Comparison of ENCODE assay signal across 9 cellular contexts in the genomic region with DNA sequence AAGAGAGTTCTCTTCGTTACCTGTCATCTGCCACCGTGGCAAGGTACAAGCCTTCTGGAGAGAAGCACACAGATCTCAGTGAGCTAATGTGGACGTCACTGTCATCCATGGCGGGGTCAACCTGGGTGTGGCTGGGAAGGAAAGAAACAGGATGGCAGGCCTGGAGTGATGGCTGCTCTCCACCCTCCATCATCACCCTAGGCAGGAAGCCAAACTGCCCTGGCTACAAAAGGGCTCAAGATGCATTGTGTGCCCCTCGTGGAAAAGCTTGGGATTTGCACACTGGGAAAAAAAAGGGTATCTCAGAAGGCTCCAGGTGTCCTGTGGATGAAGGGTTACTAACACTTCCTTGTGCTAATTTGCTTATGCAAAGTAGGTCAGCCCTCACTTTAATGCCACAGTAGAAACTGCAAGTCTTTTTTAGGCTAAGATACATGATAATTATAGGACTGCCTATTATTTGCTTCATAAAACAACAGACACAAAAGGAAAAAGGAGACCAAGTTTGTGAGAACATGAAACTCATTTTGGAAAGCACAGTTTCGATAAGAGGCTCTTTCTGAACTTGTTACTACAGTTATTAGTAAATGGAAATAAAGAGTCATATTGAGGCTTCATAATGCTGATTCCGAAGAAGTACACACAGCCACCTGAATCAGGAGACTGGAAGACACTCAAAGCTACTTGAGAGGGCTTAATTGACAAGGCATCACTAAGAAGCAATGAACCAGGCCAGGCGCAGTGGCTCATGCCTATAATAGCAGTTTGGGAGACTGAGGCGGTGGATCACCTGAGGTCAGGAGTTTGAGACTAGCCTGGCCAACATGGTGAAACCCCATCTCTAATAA. TPM values are rescaled to one million over a fixed set of nuclear protein-coding genes. Genes with fewer than 3 reads are reported as not detected.
DNase-seq lines count a peak whose midpoint lies in the region; ATAC-seq and TF ChIP-seq lines count a peak whose summit lies in the region.
"Had no signal": no experiment of that assay in that cellular context is flagged by ENCODE, and none has a peak within 500 bp of the region (broad histone marks: within the 10 kb centered on the region; RNA-seq: fewer than 3 reads in every experiment).

No MANE protein-coding gene starts in this region.

- TF ChIP-seq POLR2A in spleen (IDR thresholded peaks at IDR 0.05), result no peak

- peaks cover 55% of the 10 kb centered on the region for H3K36me3 Mint-ChIP-seq in T-helper 1 cell treated with Interleukin-12 subunit alpha and Interleukin-12 subunit beta and Interleukin-4 antibody, amounts not matched to agents 30 μg/mL and 1 μg/mL, for 36 hours (ENCODE audit: low read depth)

- no peaks in the 10 kb centered on the region for H3K9me3 Mint-ChIP-seq in T-helper 1 cell treated with Interleukin-12 subunit alpha and Interleukin-12 subunit beta and Interleukin-4 antibody, amounts not matched to agents 30 μg/mL and 1 μg/mL, for 36 hours

- peak overlapping the region; percentile 70 for H3K27ac Mint-ChIP-seq in T-helper 1 cell treated with Interleukin-12 subunit alpha and Interleukin-12 subunit beta and Interleukin-4 antibody, amounts not matched to agents 30 μg/mL and 1 μg/mL, for 36 hours

- no peak overlapping the region for H3K4me3 Mint-ChIP-seq in T-helper 1 cell treated with Interleukin-12 subunit alpha and Interleukin-12 subunit beta and Interleukin-4 antibody, amounts not matched to agents 30 μg/mL and 1 μg/mL, for 36 hours

- peak overlapping the region; percentile 52 for H3K4me2 ChIP-seq in DOHH2 (ENCODE audit: low read length)

- H3K27me3 ChIP-seq in DOHH2 (ENCODE audit: control insufficient read depth, low read length) (no peaks in the 10 kb centered on the region), right cardiac atrium (ENCODE audit: control insufficient read depth, insufficient read depth) (no peaks in the 10 kb centered on the region), spleen (replicated peaks in 1 of 7) (no peaks in the 10 kb centered on the region)

- no peaks in the 10 kb centered on the region for H3K27me3 Mint-ChIP-seq in T-helper 1 cell treated with Interleukin-12 subunit alpha and Interleukin-12 subunit beta and Interleukin-4 antibody, amounts not matched to agents 30 μg/mL and 1 μg/mL, for 36 hours (ENCODE audit: low read depth)

- intact Hi-C loops in right cardiac atrium (cut with DNase I), result no loop called here
- intact Hi-C loops in spleen (cut with DNase I; ENCODE audit: low total_unique reads), result no loop called here

- no peaks in the 10 kb centered on the region for H3K9me2 ChIP-seq in DOHH2 (replicated peaks; ENCODE audit: control insufficient read depth, low read length)

- no peak overlapping the region for H3K27ac ChIP-seq in DOHH2 (ENCODE audit: low read depth, low read length)
- H3K27ac ChIP-seq in right cardiac atrium (ENCODE audit: low read length), result no peak overlapping the region
- peak overlapping the region in 1 of 8 donors; percentile 4 for H3K27ac ChIP-seq in spleen

- WGBS in right cardiac atrium, result 84% methylated on average over 9 of the region's 9 CpGs
- 65 to 80% (median 77%) methylated on average over 9 of the region's 9 CpGs for WGBS in spleen, 5 donors

- H3F3A ChIP-seq in DOHH2 (ENCODE audit: control insufficient read depth, insufficient read depth), result peaks cover 5% of the 10 kb centered on the region; the same call in 1 of the 2 replicates

- H3K9me3 ChIP-seq in DOHH2 (ENCODE audit: control insufficient read depth, insufficient read depth, low read length) (no peaks in the 10 kb centered on the region), right cardiac atrium (ENCODE audit: control insufficient read depth, low read length) (no peaks in the 10 kb centered on the region), spleen (no peaks in the 10 kb centered on the region)

- ATAC-seq in GM19023 (IDR thresholded peaks at IDR 0.05; ENCODE audit: unreplicated experiment) (peak; percentile 74), HG03066 (IDR thresholded peaks at IDR 0.05; ENCODE audit: low read depth, unreplicated experiment) (peak; percentile 90), right cardiac atrium (peak; percentile 15 to 56)

- H3K36me3 ChIP-seq in DOHH2 (ENCODE audit: control insufficient read depth, low read length), result peaks cover 41% of the 10 kb centered on the region
- peaks cover 0 to 100% (median 95%) of the 10 kb centered on the region in 6 donors for H3K36me3 ChIP-seq in spleen

- peaks cover 6% of the 10 kb centered on the region; the same call in 1 of the 2 replicates for H4K20me1 ChIP-seq in DOHH2 (ENCODE audit: control insufficient read depth, insufficient read depth, low read depth, low read length)

- H3K4me3 ChIP-seq in DOHH2 (ENCODE audit: low read length), result peak overlapping the region; percentile 24
- no peak overlapping the region for H3K4me3 ChIP-seq in right cardiac atrium (ENCODE audit: low read length)
- no peak overlapping the region for H3K4me3 ChIP-seq in spleen
- H3K4me3 ChIP-seq: lung had no signal

- H3K79me2 ChIP-seq in DOHH2 (ENCODE audit: control insufficient read depth, low read length), result no peaks in the 10 kb centered on the region

- TF ChIP-seq CTCF in DOHH2 (IDR thresholded peaks at IDR 0.05; ENCODE audit: low read depth, low read length, poor library complexity, severe bottlenecking) (peak; percentile 20), spleen (IDR thresholded peaks at IDR 0.05 in 8 of 11, conservative IDR thresholded peaks at IDR 0.05 in 3 of 11) (no peak)

- DNase-seq in right cardiac atrium (no peak), RPMI8226 (no peak), OCI-M1 (lab: John Stamatoyannopoulos, UW) (no peak), spleen (no peak)

- peaks cover 17% of the 10 kb centered on the region for H3K4me1 Mint-ChIP-seq in T-helper 1 cell treated with Interleukin-12 subunit alpha and Interleukin-12 subunit beta and Interleukin-4 antibody, amounts not matched to agents 30 μg/mL and 1 μg/mL, for 36 hours (ENCODE audit: low read depth)

- H3K4me1 ChIP-seq in DOHH2 (ENCODE audit: control insufficient read depth, low read length) (peaks cover 16% of the 10 kb centered on the region), right cardiac atrium (ENCODE audit: control insufficient read depth, insufficient read depth, low read length) (no peaks in the 10 kb centered on the region), spleen (peaks cover 0 to 13% (median 3%) of the 10 kb centered on the region in 6 donors)

RNA-seq across cellular contexts. Expression of gene RFC5, which starts 18.9 kb away (rescaled TPM):
- total RNA-seq in right cardiac atrium, result 1 to 10 TPM; 4.3 to 7.9 (median 6.4) TPM
- 4.3 TPM for polyA plus RNA-seq in right cardiac atrium
- 10 to 100 TPM in 5 of 7 donors, 1 to 10 TPM in 2; 8.1 to 18.4 (median 12.6) TPM for total RNA-seq in spleen
- polyA plus RNA-seq in spleen, result 10 to 100 TPM in 1 of 3 donors, 1 to 10 TPM in 2; 6.6 to 11.0 (median 9.1) TPM

RNA-seq across cellular contexts. Expression of gene WSB2, which starts 25.6 kb away (rescaled TPM):
- 10 to 100 TPM; 71.9 to 79.2 (median 72.8) TPM for total RNA-seq in right cardiac atrium
- polyA plus RNA-seq in right cardiac atrium, result 40.6 TPM
- 10 to 100 TPM; 33.1 to 63.2 (median 48.9) TPM for total RNA-seq in spleen
- polyA plus RNA-seq in spleen, result 10 to 100 TPM; 14.4 to 25.3 (median 18.6) TPM

Comparison
In these comparisons a context has a peak if more than half of its experiments do, and no peak if none do; other contexts are left out.
1. ATAC-seq: peak in every context shown above with its lines; median percentile 90 in HG03066; 74 in GM19023; 36 in right cardiac atrium.